In the genomic region with DNA sequence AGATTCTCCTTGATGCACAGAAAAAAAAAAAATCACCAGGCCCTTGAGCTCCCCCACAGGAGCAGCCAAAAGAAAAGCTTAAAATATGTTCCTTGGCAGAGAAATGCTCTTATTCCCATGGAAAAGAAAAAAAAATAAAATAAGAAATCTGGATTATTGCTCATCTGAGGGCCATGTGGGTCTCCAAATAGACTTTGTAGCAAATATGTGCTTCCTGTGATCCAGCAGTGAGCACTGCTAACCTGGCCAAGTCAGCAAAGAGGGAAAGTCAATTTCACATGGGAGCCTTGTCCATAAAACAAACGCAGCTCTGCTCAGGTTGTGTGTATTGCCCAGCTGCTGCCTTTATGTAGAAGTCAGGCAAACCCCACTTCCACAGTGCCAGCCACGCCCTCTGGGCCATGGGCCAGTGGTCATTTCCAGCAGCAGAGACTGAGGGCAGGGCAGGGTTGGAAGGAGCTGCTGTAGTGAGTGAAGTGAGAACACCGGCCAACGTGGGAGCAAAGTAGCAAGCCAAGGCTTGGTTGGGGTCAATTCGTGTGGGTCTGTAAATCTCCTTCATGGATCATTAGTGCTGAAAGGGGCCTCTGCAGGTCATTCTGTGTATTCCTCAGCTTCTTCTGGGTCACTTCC, we compare ENCODE assay signal across 19 cellular contexts.
DNase-seq lines count a peak whose midpoint lies in the region; ATAC-seq, FAIRE-seq and TF ChIP-seq lines count a peak whose summit lies in the region.
"Had no signal": no experiment of that assay in that cellular context is flagged by ENCODE, and none has a peak within 500 bp of the region (broad histone marks: within the 10 kb centered on the region; RNA-seq: fewer than 3 reads in every experiment).

No MANE protein-coding gene starts in this region.

- ATAC-seq in left ventricle myocardium superior (peak; percentile 91), HG02870 (IDR thresholded peaks at IDR 0.05; ENCODE audit: unreplicated experiment) (no peak)
- ATAC-seq: activated naive CD8-positive, alpha-beta T cell treated with anti-CD3 and anti-CD28 coated beads, Interleukin-2, amount 50 U/mL, for 24 hours; gastrocnemius medialis; SK-N-SH treated with all-trans-retinoic acid at 6 μM for 48 hours had no signal

- no peak for TF ChIP-seq CTCF in ovary (IDR thresholded peaks at IDR 0.05)
- no peak for TF ChIP-seq CTCF in D721Med (IDR thresholded peaks at IDR 0.05; ENCODE audit: insufficient read depth, missing control alignments)

- no peak overlapping the region for H3K27ac Mint-ChIP-seq in immature natural killer cell
- H3K27ac Mint-ChIP-seq: activated CD4-positive, alpha-beta memory T cell treated with anti-CD3 and anti-CD28 coated beads for 36 hours; activated naive CD8-positive, alpha-beta T cell treated with anti-CD3 and anti-CD28 coated beads, Interleukin-2, amount 50 U/mL, for 24 hours had no signal

- DNase-seq in NCI-H2081 (lab: John Stamatoyannopoulos, UW): peak; percentile 12 to 37
- no peak for DNase-seq in NCI-H2081 treated with DMSO at 0.1 percent for 48 hours (lab: John Stamatoyannopoulos, UW)
- peak; percentile 76 for DNase-seq in left ventricle myocardium superior
- peak; percentile 26 to 67 (median 33) for DNase-seq in ovary
- DNase-seq in ureter (ENCODE audit: low spot score): peak; percentile 43
- DNase-seq in immature natural killer cell: no peak
- DNase-seq in D721Med (ENCODE audit: insufficient read length, low spot score): no peak
- DNase-seq: activated CD4-positive, alpha-beta memory T cell treated with anti-CD3 and anti-CD28 coated beads for 36 hours; activated naive CD8-positive, alpha-beta T cell treated with anti-CD3 and anti-CD28 coated beads, Interleukin-2, amount 50 U/mL, for 24 hours; activated T-cell treated with anti-CD3 and anti-CD28 coated beads, Interleukin-2, amount 50 U/mL, for 48 hours; NCI-H1436; NCI-H446 treated with DMSO at 0.1 percent for 48 hours had no signal

- TF ChIP-seq POLR2A in ovary (IDR thresholded peaks at IDR 0.05): no peak

- H3K4me3 ChIP-seq in ovary: no peak overlapping the region
- H3K4me3 ChIP-seq: gastrocnemius medialis had no signal

- H3K4me3 Mint-ChIP-seq in immature natural killer cell: no peak overlapping the region
- H3K4me3 Mint-ChIP-seq: activated CD4-positive, alpha-beta memory T cell treated with anti-CD3 and anti-CD28 coated beads for 36 hours; activated naive CD8-positive, alpha-beta T cell treated with anti-CD3 and anti-CD28 coated beads, Interleukin-2, amount 50 U/mL, for 24 hours; central memory CD8-positive, alpha-beta T cell had no signal

- peaks cover 5% of the 10 kb centered on the region for H3K4me1 ChIP-seq in ovary (ENCODE audit: insufficient read depth)

- FAIRE-seq in D721Med (lab: Jason Lieb, UNC): no peak
- FAIRE-seq: A204.1 had no signal

- H3K36me3 Mint-ChIP-seq in immature natural killer cell: peaks cover 0 to 4% (median 3%) of the 10 kb centered on the region in 3 donors
- H3K36me3 Mint-ChIP-seq: activated CD4-positive, alpha-beta memory T cell treated with anti-CD3 and anti-CD28 coated beads for 36 hours had no signal

- intact Hi-C loops in left ventricle myocardium superior (cut with micrococcal nuclease) (no loop called here), ovary (cut with DNase I) (no loop called here)

- no peak overlapping the region for H3K27ac ChIP-seq in ovary
- H3K27ac ChIP-seq: C4-2B, gastrocnemius medialis, HL-60 had no signal

- WGBS in ovary, 3 donors: 20 to 29% (median 25%) methylated on average over 5 of the region's 5 CpGs

- H3K9me3 Mint-ChIP-seq in immature natural killer cell: peaks cover 24 to 51% (median 31%) of the 10 kb centered on the region in 6 donors

- H3K36me3 ChIP-seq in ovary: no peaks in the 10 kb centered on the region
- H3K36me3 ChIP-seq: gastrocnemius medialis had no signal

- H3K4me1 Mint-ChIP-seq in immature natural killer cell: no peaks in the 10 kb centered on the region
- H3K4me1 Mint-ChIP-seq: activated naive CD8-positive, alpha-beta T cell treated with anti-CD3 and anti-CD28 coated beads, Interleukin-2, amount 50 U/mL, for 24 hours; central memory CD8-positive, alpha-beta T cell had no signal

- H3K9me3 ChIP-seq in ovary: no peaks in the 10 kb centered on the region
- H3K9me3 ChIP-seq: gastrocnemius medialis had no signal

- peaks cover 0 to 4% (median 4%) of the 10 kb centered on the region in 3 donors for H3K27me3 Mint-ChIP-seq in immature natural killer cell (ENCODE audit: low read depth in 3 of 3)
- H3K27me3 Mint-ChIP-seq: activated CD4-positive, alpha-beta memory T cell treated with anti-CD3 and anti-CD28 coated beads for 36 hours; activated naive CD8-positive, alpha-beta T cell treated with anti-CD3 and anti-CD28 coated beads, Interleukin-2, amount 50 U/mL, for 24 hours had no signal

- no peak for TF ChIP-seq EP300 in ovary (IDR thresholded peaks at IDR 0.05)

- no peaks in the 10 kb centered on the region for H3K27me3 ChIP-seq in ovary
- H3K27me3 ChIP-seq: gastrocnemius medialis had no signal

Comparison
In these comparisons a context has a peak if more than half of its experiments do, and no peak if none do; other contexts are left out.
1. DNase-seq: peak in NCI-H2081 (2 of 2), left ventricle myocardium superior (single experiment), ovary (5 of 5) and ureter (single experiment); none in NCI-H2081 treated with DMSO at 0.1 percent for 48 hours (single experiment), immature natural killer cell (0 of 3) and D721Med (single experiment).